Comparison of ENCODE assay signal across 8 cellular contexts in genomic region chr6:13328875-13329183, GRCh38. TPM values are rescaled to one million over a fixed set of nuclear protein-coding genes. Genes with fewer than 3 reads are reported as not detected.
A peak's percentile ranks its signal among the peaks of the same experiment; 100 is the strongest.
DNase-seq lines count a peak whose midpoint lies in the region; ATAC-seq and TF ChIP-seq lines count a peak whose summit lies in the region.

No MANE protein-coding gene starts in this region.

- H3K4me1 ChIP-seq in BE2C (no peaks in the 10 kb centered on the region), HUES6 (ENCODE audit: control insufficient read depth, insufficient read depth, low read length) (no peaks in the 10 kb centered on the region)

- peak overlapping the region; percentile 86; the same call in 1 of the 2 replicates for H3K27ac ChIP-seq in HUES6 (ENCODE audit: low read depth, low read length)

- DNase-seq in BE2C: no peak
- no peak for DNase-seq in choroid plexus epithelial cell (ENCODE audit: low read depth)
- no peak for DNase-seq in naive thymus-derived CD8-positive, alpha-beta T cell
- DNase-seq in sciatic nerve (ENCODE audit: low spot score): no peak
- DNase-seq in SK-N-DZ (ENCODE audit: low spot score): no peak
- DNase-seq in NCI-H446 treated with DMSO at 0.1 percent for 48 hours (lab: John Stamatoyannopoulos, UW): no peak
- DNase-seq in SW480 (ENCODE audit: low spot score): no peak

- H3K9me3 ChIP-seq in BE2C (no peaks in the 10 kb centered on the region), HUES6 (ENCODE audit: control insufficient read depth, insufficient read depth, low read depth, low read length) (no peaks in the 10 kb centered on the region)

- POLR2A ChIA-PET in naive thymus-derived CD8-positive, alpha-beta T cell (lab: Charles Lee): interaction anchor here (1.1 to 2.1 kb wide), 7 partner anchors 9 to 485 kb away, joined by 3 to 17 read pairs (median 7); partner anchors contain the start of genes MCUR1, NOL7, RANBP9 and SIRT5

- H3K27me3 ChIP-seq in BE2C (no peaks in the 10 kb centered on the region), HUES6 (ENCODE audit: control insufficient read depth, insufficient read depth, low read length) (no peaks in the 10 kb centered on the region)

- H3K27me3 Mint-ChIP-seq in naive thymus-derived CD8-positive, alpha-beta T cell: no peaks in the 10 kb centered on the region

- H3K36me3 ChIP-seq in BE2C (no peaks in the 10 kb centered on the region), HUES6 (ENCODE audit: control insufficient read depth, insufficient read depth, low read length) (peaks cover 22% of the 10 kb centered on the region)

- ATAC-seq in naive thymus-derived CD8-positive, alpha-beta T cell: no peak
- no peak for ATAC-seq in sciatic nerve

- H3K4me3 ChIP-seq in BE2C (ENCODE audit: low read depth, low read length): peak overlapping the region; percentile 67
- H3K4me3 ChIP-seq in HUES6 (ENCODE audit: low read depth, low read length): peak overlapping the region; percentile 88
- H3K4me3 ChIP-seq in choroid plexus epithelial cell (ENCODE audit: low read depth, low read length): peak overlapping the region; percentile 89

- no peaks in the 10 kb centered on the region for H3K9me3 Mint-ChIP-seq in naive thymus-derived CD8-positive, alpha-beta T cell

- TF ChIP-seq CTCF in BE2C (IDR thresholded peaks at IDR 0.05; ENCODE audit: low read depth, low read length): no peak
- no peak for TF ChIP-seq CTCF in choroid plexus epithelial cell (conservative IDR thresholded peaks at IDR 0.05; ENCODE audit: low read depth, low read length)

- peaks cover 6 to 21% (median 9%) of the 10 kb centered on the region in 3 donors for H3K36me3 Mint-ChIP-seq in naive thymus-derived CD8-positive, alpha-beta T cell

- intact Hi-C loops in sciatic nerve (cut with DNase I): no loop called here

- H3K9ac ChIP-seq in HUES6 (ENCODE audit: low read length): peak overlapping the region; percentile 87

- H3K4me3 Mint-ChIP-seq in naive thymus-derived CD8-positive, alpha-beta T cell: peak overlapping the region; percentile 90 to 97 (median 96)

- H3K4me1 Mint-ChIP-seq in naive thymus-derived CD8-positive, alpha-beta T cell: peaks cover 2 to 31% (median 19%) of the 10 kb centered on the region in 4 donors

- H3K27ac Mint-ChIP-seq in naive thymus-derived CD8-positive, alpha-beta T cell: peak overlapping the region; percentile 95 to 99 (median 98)

RNA-seq across cellular contexts. Expression of gene TBC1D7, which starts 0.5 kb away (rescaled TPM):
- polyA plus RNA-seq in BE2C (2012; ENCODE audit: insufficient read depth, insufficient read length, low read depth): 30.4 TPM
- 10 to 100 TPM; 17.9 to 19.2 TPM for total RNA-seq in naive thymus-derived CD8-positive, alpha-beta T cell
- polyA plus RNA-seq in naive thymus-derived CD8-positive, alpha-beta T cell: 10 to 100 TPM; 11.8 to 17.1 (median 12.5) TPM
- total RNA-seq in sciatic nerve: 10.2 TPM
- 33.5 and 42.3 TPM in 2 replicates for polyA plus RNA-seq in SK-N-DZ (2014; cell fraction: cytosol; rRNA removed)
- 26.8 and 32.1 TPM in 2 replicates for polyA plus RNA-seq in SK-N-DZ (2014; cell fraction: nucleus; rRNA removed)
